13 cellular contexts compared by ENCODE assay signal in genomic region chr1:96815914-96816313, GRCh38.
DNase-seq lines count a peak whose midpoint lies in the region; ATAC-seq and TF ChIP-seq lines count a peak whose summit lies in the region.
"Had no signal": no experiment of that assay in that cellular context is flagged by ENCODE, and none has a peak within 500 bp of the region (broad histone marks: within the 10 kb centered on the region; RNA-seq: fewer than 3 reads in every experiment).

No MANE protein-coding gene starts in this region.

- H3K36me3 ChIP-seq in cardiac muscle cell (peaks cover 30% of the 10 kb centered on the region), HUES64 (ENCODE audit: insufficient read depth, low read length) (peaks cover 81% of the 10 kb centered on the region), mesendoderm (ENCODE audit: control insufficient read depth, insufficient read depth, low read length) (no peaks in the 10 kb centered on the region), upper lobe of left lung (peaks cover 0 to 36% (median 3%) of the 10 kb centered on the region in 4 donors)

- H2AK5ac ChIP-seq in mesendoderm (ENCODE audit: low read length) = no peak overlapping the region

- no peaks in the 10 kb centered on the region for H3K79me1 ChIP-seq in mesendoderm (ENCODE audit: low read length)

- no peaks in the 10 kb centered on the region for H3K27me3 ChIP-seq in cardiac muscle cell
- no peaks in the 10 kb centered on the region for H3K27me3 ChIP-seq in right cardiac atrium (ENCODE audit: control insufficient read depth, insufficient read depth)
- H3K27me3 ChIP-seq in HUES64 (ENCODE audit: insufficient read depth, low read length) = no peaks in the 10 kb centered on the region
- no peaks in the 10 kb centered on the region for H3K27me3 ChIP-seq in mesendoderm (ENCODE audit: insufficient read depth, low read length, poor library complexity)
- no peaks in the 10 kb centered on the region for H3K27me3 ChIP-seq in upper lobe of left lung
- H3K27me3 ChIP-seq: BLaER1 treated with 17β-estradiol and CSF1 and Interleukin-3, amounts not matched to agents 10 nM and 100 nM had no signal

- no peak for TF ChIP-seq POLR2A in upper lobe of left lung (IDR thresholded peaks at IDR 0.05)

- H3K9me3 ChIP-seq in cardiac muscle cell (ENCODE audit: low read depth) (no peaks in the 10 kb centered on the region), right cardiac atrium (ENCODE audit: control insufficient read depth, low read length) (no peaks in the 10 kb centered on the region), HUES64 (ENCODE audit: insufficient read depth, low read depth, low read length) (no peaks in the 10 kb centered on the region), upper lobe of left lung (no peaks in the 10 kb centered on the region)
- H3K9me3 ChIP-seq: BLaER1 treated with 17β-estradiol and CSF1 and Interleukin-3, amounts not matched to agents 10 nM and 100 nM had no signal

- H3K4me2 ChIP-seq in mesendoderm (ENCODE audit: low read length) = no peak overlapping the region
- H3K4me2 ChIP-seq: BLaER1 treated with 17β-estradiol and CSF1 and Interleukin-3, amounts not matched to agents 10 nM and 100 nM had no signal

- H4K5ac ChIP-seq in mesendoderm (ENCODE audit: low read length) = no peak overlapping the region

- H3K4ac ChIP-seq in mesendoderm (ENCODE audit: low read depth, low read length) = no peak overlapping the region

- no peak overlapping the region for H4K8ac ChIP-seq in mesendoderm (ENCODE audit: low read depth, low read length)

- no peak overlapping the region for H2BK5ac ChIP-seq in mesendoderm (ENCODE audit: low read length)

- H2BK15ac ChIP-seq in mesendoderm (replicated peaks; ENCODE audit: low read depth) = no peak overlapping the region

- no peak for DNase-seq in cardiac muscle cell (ENCODE audit: low read depth in 1 of 2, low spot score in 1 of 2)
- DNase-seq in right cardiac atrium = no peak
- peak; percentile 34 for DNase-seq in mesendoderm
- DNase-seq in NCI-H1436 treated with DMSO at 0.1 percent for 48 hours (lab: John Stamatoyannopoulos, UW) = no peak
- no peak for DNase-seq in middle frontal gyrus (ENCODE audit: extremely low spot score, low spot score)
- DNase-seq in upper lobe of left lung = no peak
- DNase-seq: ACHN; Calu3; CD4-positive, CD25-positive, alpha-beta regulatory T cell; DMS 273 treated with DMSO at 0.1 percent for 48 hours had no signal

- H3K9ac ChIP-seq in HUES64 (ENCODE audit: low read depth, low read length) (0 out of 2 replicates have a peak overlapping the region, but pooled peaks have one; percentile 10), mesendoderm (ENCODE audit: low read length) (no peak overlapping the region)
- H3K9ac ChIP-seq: BLaER1 treated with 17β-estradiol and CSF1 and Interleukin-3, amounts not matched to agents 10 nM and 100 nM had no signal

- no peak for TF ChIP-seq EP300 in upper lobe of left lung (IDR thresholded peaks at IDR 0.05)

- no peak overlapping the region for H2BK120ac ChIP-seq in mesendoderm (ENCODE audit: low read depth, low read length)

- no peak for ATAC-seq in right cardiac atrium
- ATAC-seq in upper lobe of left lung (ENCODE audit: low FRiP score in 2 of 2) = no peak
- ATAC-seq: GM12878 had no signal

- no peak overlapping the region for H3K23ac ChIP-seq in mesendoderm (ENCODE audit: low read length)

- H3K79me2 ChIP-seq in mesendoderm (ENCODE audit: control insufficient read depth, insufficient read depth, low read length) = no peaks in the 10 kb centered on the region

- no peak overlapping the region for H3K4me3 ChIP-seq in cardiac muscle cell
- H3K4me3 ChIP-seq in right cardiac atrium (ENCODE audit: low read length) = no peak overlapping the region
- H3K4me3 ChIP-seq in HUES64 (ENCODE audit: low read length) = no peak overlapping the region
- no peak overlapping the region for H3K4me3 ChIP-seq in mesendoderm (ENCODE audit: low read length)
- no peak overlapping the region for H3K4me3 ChIP-seq in upper lobe of left lung
- H3K4me3 ChIP-seq: BLaER1 treated with 17β-estradiol and CSF1 and Interleukin-3, amounts not matched to agents 10 nM and 100 nM; GM12878 had no signal

- intact Hi-C loops in right cardiac atrium (cut with DNase I) = no loop called here

- WGBS in right cardiac atrium = 98% methylated on average over 1 of the region's 1 CpG
- 86% methylated on average over 1 of the region's 1 CpG for WGBS in HUES64
- WGBS in mesendoderm (ENCODE audit: extremely low coverage, insufficient coverage, low lambda C conversion rate) = no CpG with 5 or more reads among the region's 1 CpG
- 100% methylated on average over 1 of the region's 1 CpG for WGBS in upper lobe of left lung, 2 donors

- H3K4me1 ChIP-seq in cardiac muscle cell (ENCODE audit: low read depth) (peaks cover 19% of the 10 kb centered on the region), right cardiac atrium (ENCODE audit: control insufficient read depth, insufficient read depth, low read length) (no peaks in the 10 kb centered on the region), HUES64 (ENCODE audit: insufficient read depth, low read length) (no peaks in the 10 kb centered on the region), mesendoderm (ENCODE audit: control insufficient read depth, low read depth, low read length) (no peaks in the 10 kb centered on the region), upper lobe of left lung (no peaks in the 10 kb centered on the region)
- H3K4me1 ChIP-seq: BLaER1 treated with 17β-estradiol and CSF1 and Interleukin-3, amounts not matched to agents 10 nM and 100 nM had no signal

- H3K56ac ChIP-seq in mesendoderm (ENCODE audit: low read length) = no peak overlapping the region

- H3K18ac ChIP-seq in mesendoderm (ENCODE audit: low read length) = no peak overlapping the region

- TF ChIP-seq CTCF in cardiac muscle cell (IDR thresholded peaks at IDR 0.05; ENCODE audit: low read depth, low read length) (no peak), upper lobe of left lung (IDR thresholded peaks at IDR 0.05) (no peak)

- peak overlapping the region; percentile 9 for H3K27ac ChIP-seq in cardiac muscle cell
- no peak overlapping the region for H3K27ac ChIP-seq in right cardiac atrium (ENCODE audit: low read length)
- 0 out of 2 replicates have a peak overlapping the region, but pooled peaks have one; percentile 21 for H3K27ac ChIP-seq in HUES64 (ENCODE audit: low read depth, low read length)
- no peak overlapping the region for H3K27ac ChIP-seq in mesendoderm (ENCODE audit: low read depth, low read length)
- H3K27ac ChIP-seq in upper lobe of left lung = no peak overlapping the region
- H3K27ac ChIP-seq: BLaER1 treated with 17β-estradiol and CSF1 and Interleukin-3, amounts not matched to agents 10 nM and 100 nM had no signal

Comparison
In these comparisons a context has a peak if more than half of its experiments do, and no peak if none do; other contexts are left out.
1. H3K27ac ChIP-seq: peak in cardiac muscle cell (single experiment) and HUES64 (single experiment); none in right cardiac atrium (single experiment), mesendoderm (single experiment) and upper lobe of left lung (0 of 4).